Comparison of ENCODE assay signal across 24 cellular contexts in genomic region chr1:246198141-246198820, GRCh38.
DNase-seq lines count a peak whose midpoint lies in the region; ATAC-seq, FAIRE-seq and TF ChIP-seq lines count a peak whose summit lies in the region.
"Had no signal": no experiment of that assay in that cellular context is flagged by ENCODE, and none has a peak within 500 bp of the region (broad histone marks: within the 10 kb centered on the region; RNA-seq: fewer than 3 reads in every experiment).

No MANE protein-coding gene starts in this region.

- H2BK12ac ChIP-seq in trophoblast cell (ENCODE audit: low read length): no peak overlapping the region

- peak overlapping the region; percentile 28 for H3K23ac ChIP-seq in trophoblast cell (ENCODE audit: low read length)

- H2BK5ac ChIP-seq in trophoblast cell (ENCODE audit: low read depth, low read length, poor library complexity): no peak overlapping the region

- H3K4me1 ChIP-seq in K562 (replicated peaks in 1 of 2; ENCODE audit: control insufficient read depth in 2 of 2, insufficient read depth in 2 of 2, low read length in 2 of 2): peaks cover 3 to 15% of the 10 kb centered on the region in 2 experiments; a peak in 3 of 5 replicates
- peaks cover 0 to 4% of the 10 kb centered on the region in 2 experiments for H3K4me1 ChIP-seq in trophoblast cell (ENCODE audit: control insufficient read depth in 1 of 2, insufficient read depth in 2 of 2, low read length in 2 of 2)
- H3K4me1 ChIP-seq: BLaER1 had no signal

- intact Hi-C loops in K562 (cut with micrococcal nuclease): no loop called here

- TF ChIP-seq EP300 in K562 (IDR thresholded peaks at IDR 0.05; ENCODE audit: low read length): no peak

- no peak overlapping the region for H2BK120ac ChIP-seq in trophoblast cell (ENCODE audit: insufficient read depth, low read length, poor library complexity)

- DNase-seq in AG09309 (ENCODE audit: low read depth): peak; percentile 20
- DNase-seq in M059J (ENCODE audit: low read depth): peak; percentile 21
- no peak for DNase-seq in K562 (ENCODE audit: extremely low read depth in 1 of 4, low spot score in 3 of 4)
- no peak for DNase-seq in trophoblast cell
- no peak for DNase-seq in HK-2 (ENCODE audit: unreplicated experiment)
- DNase-seq: CD4-positive, alpha-beta T cell; COR-L47; KG1; NCI-H1105 treated with DMSO at 0.1 percent for 48 hours; NCI-H2029 treated with DMSO at 0.1 percent for 48 hours; NCI-H446 treated with DMSO at 0.1 percent for 48 hours; NCI-H748 treated with DMSO at 0.1 percent for 48 hours; SIG-M5; T-helper 1 cell; T-helper 9 cell had no signal

- in situ Hi-C loops in K562 (cut with MboI): no loop called here

- H3K79me2 ChIP-seq in K562 (ENCODE audit: control insufficient read depth, insufficient read depth, low read length): no peaks in the 10 kb centered on the region; the same call in 2 of the 3 replicates
- H3K79me2 ChIP-seq in trophoblast cell (ENCODE audit: control insufficient read depth, insufficient read depth, low read length, poor library complexity): no peaks in the 10 kb centered on the region

- WGBS in K562 (ENCODE audit: insufficient coverage, low coverage, missing lambda C conversion rate): 64% methylated on average over 3 of the region's 3 CpGs
- no CpG with 5 or more reads among the region's 3 CpGs for WGBS in trophoblast cell (ENCODE audit: extremely low coverage, insufficient coverage, insufficient read length)

- no peaks in the 10 kb centered on the region for H3K9me1 ChIP-seq in K562 (ENCODE audit: control insufficient read depth, insufficient read depth, low read length)

- no peak overlapping the region for H3K18ac ChIP-seq in trophoblast cell (ENCODE audit: low read length)

- no peaks in the 10 kb centered on the region for H3K9me3 ChIP-seq in K562 (replicated peaks; ENCODE audit: control insufficient read depth, insufficient read depth, low read depth, low read length)
- peaks cover 1% of the 10 kb centered on the region for H3K9me3 ChIP-seq in trophoblast cell (ENCODE audit: insufficient read depth, low read depth, low read length)
- H3K9me3 ChIP-seq: BLaER1 had no signal

- H4K20me1 ChIP-seq in K562 (replicated peaks; ENCODE audit: control insufficient read depth, insufficient read depth, low read length): no peaks in the 10 kb centered on the region
- H4K20me1 ChIP-seq: BLaER1 had no signal

- H3K4ac ChIP-seq in trophoblast cell (ENCODE audit: low read depth, low read length): no peak overlapping the region

- no peaks in the 10 kb centered on the region for H3K36me3 ChIP-seq in K562 (ENCODE audit: control insufficient read depth, insufficient read depth, low read length)
- H3K36me3 ChIP-seq in trophoblast cell (ENCODE audit: control insufficient read depth in 1 of 2, insufficient read depth in 2 of 2, low read length in 2 of 2): peaks cover 0 to 2% of the 10 kb centered on the region in 2 experiments
- H3K36me3 ChIP-seq: BLaER1 had no signal

- H3K27me3 ChIP-seq in K562 (ENCODE audit: control insufficient read depth in 2 of 2, insufficient read depth in 2 of 2, low read length in 2 of 2) (no peaks in the 10 kb centered on the region), trophoblast cell (ENCODE audit: insufficient read depth, low read length) (no peaks in the 10 kb centered on the region)
- H3K27me3 ChIP-seq: BLaER1 had no signal

- H4K8ac ChIP-seq in trophoblast cell (ENCODE audit: low read depth, low read length): no peak overlapping the region

- H2AK5ac ChIP-seq in trophoblast cell (ENCODE audit: low read length): no peak overlapping the region

- H3K4me2 ChIP-seq in K562 (ENCODE audit: insufficient read depth, low read length) (no peak overlapping the region), trophoblast cell (ENCODE audit: low read length) (no peak overlapping the region)
- H3K4me2 ChIP-seq: BLaER1 had no signal

- no peak for TF ChIP-seq CTCF in AG09309 (IDR thresholded peaks at IDR 0.05; ENCODE audit: control insufficient read depth, insufficient read depth, low read depth, low read length, missing control alignments)
- no peak for TF ChIP-seq CTCF in K562 (IDR thresholded peaks at IDR 0.05 in 2 of 3, conservative IDR thresholded peaks at IDR 0.05 in 1 of 3; ENCODE audit: insufficient read depth in 2 of 3, low read depth in 1 of 3, low read length in 3 of 3)

- no peak for ATAC-seq in K562
- ATAC-seq in HG02571 (IDR thresholded peaks at IDR 0.05; ENCODE audit: unreplicated experiment): no peak
- no peak for ATAC-seq in HG03432 (IDR thresholded peaks at IDR 0.05; ENCODE audit: unreplicated experiment)
- ATAC-seq: Panc1, SK-N-SH treated with all-trans-retinoic acid at 6 μM for 48 hours had no signal

- H2AFZ ChIP-seq in K562 (ENCODE audit: low read depth, low read length) (no peak overlapping the region), trophoblast cell (ENCODE audit: insufficient read depth, low read length, poor library complexity) (no peak overlapping the region)

- POLR2A ChIA-PET in K562 (lab: Yijun Ruan, JAX): interaction anchor here (0.6 to 1.5 kb wide), 4 partner anchors 11 to 264 kb away, joined by 3 to 7 read pairs (median 4); no protein-coding TSS in a partner anchor

- TF ChIP-seq POLR2A in K562 (conservative IDR thresholded peaks at IDR 0.05): no peak

- H3K79me1 ChIP-seq in trophoblast cell (ENCODE audit: low read length): peaks cover 1% of the 10 kb centered on the region

- no peak overlapping the region for H4K91ac ChIP-seq in trophoblast cell (ENCODE audit: low read depth, low read length)

- H3K4me3 ChIP-seq in AG09309 (ENCODE audit: control insufficient read depth, low read depth, low read length): no peak overlapping the region
- H3K4me3 ChIP-seq in K562: no peak overlapping the region
- H3K4me3 ChIP-seq in trophoblast cell (ENCODE audit: low read depth, low read length): no peak overlapping the region
- H3K4me3 ChIP-seq: BLaER1 had no signal

- no peak for FAIRE-seq in K562 (lab: Jason Lieb, UNC)
- FAIRE-seq: A204.1, GM12891, H1 had no signal

- H3K14ac ChIP-seq in trophoblast cell (ENCODE audit: low read length): no peak overlapping the region

- TF ChIP-seq RAD21 in K562 (CRISPR knock-in tag; conservative IDR thresholded peaks at IDR 0.05 in 1 of 2, IDR thresholded peaks at IDR 0.05 in 1 of 2): no peak

- H3K9ac ChIP-seq in K562 (ENCODE audit: insufficient read depth in 1 of 2, low read depth in 2 of 2, low read length in 2 of 2) (no peak overlapping the region), trophoblast cell (ENCODE audit: low read length) (no peak overlapping the region)
- H3K9ac ChIP-seq: BLaER1 had no signal

- CTCF ChIA-PET in K562 (lab: Yijun Ruan, JAX; ENCODE audit: low intra/inter-chr PET ratio): no interaction called here

- H4K12ac ChIP-seq in trophoblast cell (ENCODE audit: low read depth, low read length): no peak overlapping the region

- no TSS peak for BruUV-seq in K562 (replicated peaks; lab: Mats Ljungman, UMichigan)

- H3K27ac ChIP-seq in K562 (ENCODE audit: extremely low read depth, low read depth, low read length) (no peak overlapping the region), trophoblast cell (ENCODE audit: low read depth, low read length) (no peak overlapping the region)
- H3K27ac ChIP-seq: BLaER1, HL-60 had no signal

TF ChIP-seq in K562, 482 proteins besides CTCF, POLR2A, EP300 and RAD21:
- TF ChIP-seq ZNF316 (IDR thresholded peaks at IDR 0.05) (peak; percentile 86), MAFK (IDR thresholded peaks at IDR 0.05; ENCODE audit: low read length) (0 out of 2 replicates have a peak, but pooled peaks have one; percentile 15), BRD9 (IDR thresholded peaks at IDR 0.05; ENCODE audit: low read depth, partially characterized antibody) (no peak), MAFG (tag; conservative IDR thresholded peaks at IDR 0.05) (0 out of 2 replicates have a peak, but pooled peaks have one; percentile 21), MAFF (IDR thresholded peaks at IDR 0.05; ENCODE audit: low read length) (peak; percentile 47; the same call in 1 of the 2 replicates), SNIP1 (IDR thresholded peaks at IDR 0.05; ENCODE audit: low read depth) (no peak), C11orf30 (IDR thresholded peaks at IDR 0.05; ENCODE audit: low read depth) (peak; percentile 71)

Comparison
In these comparisons a context has a peak if more than half of its experiments do, and no peak if none do; other contexts are left out.
1. DNase-seq: peak in AG09309 (single experiment) and M059J (single experiment); none in K562 (0 of 4), trophoblast cell (0 of 2) and HK-2 (single experiment).